10 cellular contexts compared by ENCODE assay signal in genomic region chr4:98510757-98511517, GRCh38.
A peak's percentile ranks its signal among the peaks of the same experiment; 100 is the strongest.
DNase-seq lines count a peak whose midpoint lies in the region; TF ChIP-seq lines count a peak whose summit lies in the region.
"Had no signal": no experiment of that assay in that cellular context is flagged by ENCODE, and none has a peak within 500 bp of the region (broad histone marks: within the 10 kb centered on the region; RNA-seq: fewer than 3 reads in every experiment).

No MANE protein-coding gene starts in this region.

- TF ChIP-seq CTCF in AG09319 (IDR thresholded peaks at IDR 0.05; ENCODE audit: low read depth, low read length) = no peak

- peak overlapping the region; percentile 10 for H3K27ac Mint-ChIP-seq in activated naive CD4-positive, alpha-beta T cell treated with anti-CD3 and anti-CD28 coated beads, Interleukin-2, amount 50 U/mL, for 24 hours

- H3K4me1 Mint-ChIP-seq in activated naive CD4-positive, alpha-beta T cell treated with anti-CD3 and anti-CD28 coated beads, Interleukin-2, amount 50 U/mL, for 24 hours = peaks cover 40% of the 10 kb centered on the region

- no peaks in the 10 kb centered on the region for H3K9me3 Mint-ChIP-seq in activated naive CD4-positive, alpha-beta T cell treated with anti-CD3 and anti-CD28 coated beads, Interleukin-2, amount 50 U/mL, for 24 hours

- peak; percentile 90 for DNase-seq in AG09319 (ENCODE audit: extremely low read depth, low read depth)
- DNase-seq in HT1080 (ENCODE audit: low read depth) = peak; percentile 60
- peak; percentile 41 for DNase-seq in glomerular visceral epithelial cell (ENCODE audit: extremely low spot score)
- no peak for DNase-seq in DMS79 treated with DMSO at 0.1 percent for 48 hours (lab: John Stamatoyannopoulos, UW)
- no peak for DNase-seq in ecto neural progenitor cell (ENCODE audit: low spot score)
- no peak for DNase-seq in effector CD4-positive, alpha-beta T cell
- DNase-seq in retina = no peak
- DNase-seq: DMS153, NCI-H2227 treated with DMSO at 0.1 percent for 48 hours had no signal

- H3K36me3 Mint-ChIP-seq in activated naive CD4-positive, alpha-beta T cell treated with anti-CD3 and anti-CD28 coated beads, Interleukin-2, amount 50 U/mL, for 24 hours = peaks cover 4% of the 10 kb centered on the region

- H3K4me3 Mint-ChIP-seq in activated naive CD4-positive, alpha-beta T cell treated with anti-CD3 and anti-CD28 coated beads, Interleukin-2, amount 50 U/mL, for 24 hours = no peak overlapping the region

- H3K27me3 Mint-ChIP-seq in activated naive CD4-positive, alpha-beta T cell treated with anti-CD3 and anti-CD28 coated beads, Interleukin-2, amount 50 U/mL, for 24 hours = no peaks in the 10 kb centered on the region

Comparison
In these comparisons a context has a peak if more than half of its experiments do, and no peak if none do; other contexts are left out.
1. DNase-seq: peak in AG09319 (single experiment), HT1080 (single experiment) and glomerular visceral epithelial cell (single experiment); none in DMS79 treated with DMSO at 0.1 percent for 48 hours (single experiment), ecto neural progenitor cell (single experiment), effector CD4-positive, alpha-beta T cell (single experiment) and retina (single experiment).